Comparison of ENCODE assay signal across 1 cellular context in the genomic region with DNA sequence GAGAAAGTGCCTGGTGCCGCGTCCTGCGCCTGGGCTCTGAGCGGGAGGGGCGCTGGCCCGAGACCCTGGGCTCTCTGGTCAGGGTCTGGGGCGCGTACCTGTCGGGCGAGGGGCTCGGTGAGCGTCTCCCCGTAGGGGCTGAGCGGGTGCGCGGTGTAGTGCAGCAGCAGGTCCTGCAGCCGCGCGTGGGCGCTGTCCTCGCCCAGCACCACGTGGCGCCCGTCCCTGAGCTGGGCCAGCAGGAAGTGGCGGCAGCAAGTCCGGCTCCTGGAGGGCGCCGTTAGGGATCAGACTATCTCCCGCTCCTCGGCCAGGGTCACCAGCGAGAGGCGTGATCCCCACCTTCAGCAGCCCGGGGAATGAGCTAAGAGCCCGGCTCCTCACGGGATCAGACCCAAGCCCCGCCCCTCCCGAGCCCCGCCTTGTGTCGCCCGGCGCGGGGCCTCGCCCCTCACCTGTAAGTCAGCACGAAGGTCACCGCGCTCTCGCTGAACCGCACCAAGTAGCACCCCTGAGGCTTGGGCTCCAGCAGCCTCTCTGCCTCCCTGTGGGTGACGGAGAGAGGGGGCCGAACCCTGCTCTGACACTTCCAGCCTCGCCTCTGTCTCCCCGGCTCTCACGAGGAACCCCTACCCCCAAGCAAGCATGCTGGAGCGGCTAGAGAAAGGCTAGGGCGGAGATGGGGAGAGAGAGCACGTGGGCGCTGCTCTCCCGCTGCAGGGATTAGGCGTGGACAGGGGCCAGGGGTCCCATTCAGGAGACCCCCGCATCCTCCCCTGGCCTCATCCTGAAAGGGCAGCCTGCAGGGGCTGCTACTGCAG.
TF ChIP-seq lines count a peak whose summit lies in the region.

No MANE protein-coding gene starts in this region.

TF ChIP-seq in K562, 482 proteins besides CTCF, POLR2A, EP300 and RAD21 (continued from another document and continues in another):
- TF ChIP-seq, protein P1, sequence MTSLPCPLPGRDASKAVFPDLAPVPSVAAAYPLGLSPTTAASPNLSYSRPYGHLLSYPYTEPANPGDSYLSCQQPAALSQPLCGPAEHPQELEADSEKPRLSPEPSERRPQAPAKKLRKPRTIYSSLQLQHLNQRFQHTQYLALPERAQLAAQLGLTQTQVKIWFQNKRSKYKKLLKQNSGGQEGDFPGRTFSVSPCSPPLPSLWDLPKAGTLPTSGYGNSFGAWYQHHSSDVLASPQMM (CRISPR knock-in tag; IDR thresholded peaks at IDR 0.05) = no peak
- TF ChIP-seq, protein P2, sequence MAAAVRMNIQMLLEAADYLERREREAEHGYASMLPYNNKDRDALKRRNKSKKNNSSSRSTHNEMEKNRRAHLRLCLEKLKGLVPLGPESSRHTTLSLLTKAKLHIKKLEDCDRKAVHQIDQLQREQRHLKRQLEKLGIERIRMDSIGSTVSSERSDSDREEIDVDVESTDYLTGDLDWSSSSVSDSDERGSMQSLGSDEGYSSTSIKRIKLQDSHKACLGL (CRISPR knock-in tag; IDR thresholded peaks at IDR 0.05; ENCODE audit: borderline replicate concordance, poor library complexity, severe bottlenecking) = peak; percentile 90
- TF ChIP-seq HDAC8 (tag; IDR thresholded peaks at IDR 0.05) (peak; percentile 69; the same call in 1 of the 2 replicates), RBM22 (IDR thresholded peaks at IDR 0.05; ENCODE audit: low read depth, low read length, poor library complexity, severe bottlenecking) (peak; percentile 64), CBFA2T3 (IDR thresholded peaks at IDR 0.05) (peak; percentile 21; the same call in 1 of the 2 replicates), JUND (IDR thresholded peaks at IDR 0.05; ENCODE audit: borderline replicate concordance, low read depth, low read length) (peak; percentile 41), JUND (tag; IDR thresholded peaks at IDR 0.05; ENCODE audit: borderline replicate concordance, low read depth, low read length) (no peak; the same call in 2 of the 3 replicates), SMARCC2 (IDR thresholded peaks at IDR 0.05; ENCODE audit: low read depth) (no peak), MCM7 (IDR thresholded peaks at IDR 0.05) (no peak), NONO (IDR thresholded peaks at IDR 0.05; ENCODE audit: low read depth in 2 of 2, low read length in 1 of 2) (no peak; a peak in 1 of 4 replicates), ZSCAN29 (IDR thresholded peaks at IDR 0.05) (no peak), ASH1L (IDR thresholded peaks at IDR 0.05; ENCODE audit: borderline replicate concordance, low read depth, partially characterized antibody) (no peak), PTRF (tag; IDR thresholded peaks at IDR 0.05) (no peak), NFE2 (IDR thresholded peaks at IDR 0.05; ENCODE audit: low read depth) (no peak), SUPT5H (IDR thresholded peaks at IDR 0.05) (peak; percentile 62), KDM1A (IDR thresholded peaks at IDR 0.05) (no peak), THRAP3 (IDR thresholded peaks at IDR 0.05; ENCODE audit: borderline replicate concordance) (no peak), CBX5 (IDR thresholded peaks at IDR 0.05; ENCODE audit: borderline replicate concordance, low read depth) (no peak), IRF2 (CRISPR knock-in tag; IDR thresholded peaks at IDR 0.05) (no peak), PHB (CRISPR knock-in tag; IDR thresholded peaks at IDR 0.05) (no peak), HLTF (IDR thresholded peaks at IDR 0.05) (no peak; the same call in 1 of the 2 replicates), NRF1 (conservative IDR thresholded peaks at IDR 0.05 in 1 of 2, IDR thresholded peaks at IDR 0.05 in 1 of 2) (peak; percentile 47 to 67), ZBTB7A (IDR thresholded peaks at IDR 0.05; ENCODE audit: borderline replicate concordance, control insufficient read depth, low read depth, low read length) (peak; percentile 73), SMAD3 (CRISPR knock-in tag; conservative IDR thresholded peaks at IDR 0.05) (peak; percentile 40; the same call in 1 of the 2 replicates), ESRRB (CRISPR knock-in tag; IDR thresholded peaks at IDR 0.05; ENCODE audit: borderline replicate concordance) (no peak), POLR3G (IDR thresholded peaks at IDR 0.05; ENCODE audit: extremely low read depth, insufficient read length, insufficient replicate concordance) (no peak), PPARD (CRISPR knock-in tag; IDR thresholded peaks at IDR 0.05) (no peak), KAT8 (IDR thresholded peaks at IDR 0.05; ENCODE audit: low read depth) (no peak), ADNP (tag; IDR thresholded peaks at IDR 0.05) (no peak), SMAD1 (IDR thresholded peaks at IDR 0.05; ENCODE audit: low read depth, low read length, partially characterized antibody) (peak; percentile 27), SRSF3 (IDR thresholded peaks at IDR 0.05; ENCODE audit: insufficient read depth, low read length) (no peak), SIX5 (IDR thresholded peaks at IDR 0.05; ENCODE audit: borderline replicate concordance in 1 of 2, insufficient read depth in 1 of 2, low read depth in 1 of 2, low read length in 2 of 2) (0 out of 4 replicates have a peak, but pooled peaks of 1 of the 2 experiments have one; percentile 16), HNRNPLL (IDR thresholded peaks at IDR 0.05; ENCODE audit: low read depth, low read length, poor library complexity, severe bottlenecking) (no peak)
- TF ChIP-seq, protein P3, sequence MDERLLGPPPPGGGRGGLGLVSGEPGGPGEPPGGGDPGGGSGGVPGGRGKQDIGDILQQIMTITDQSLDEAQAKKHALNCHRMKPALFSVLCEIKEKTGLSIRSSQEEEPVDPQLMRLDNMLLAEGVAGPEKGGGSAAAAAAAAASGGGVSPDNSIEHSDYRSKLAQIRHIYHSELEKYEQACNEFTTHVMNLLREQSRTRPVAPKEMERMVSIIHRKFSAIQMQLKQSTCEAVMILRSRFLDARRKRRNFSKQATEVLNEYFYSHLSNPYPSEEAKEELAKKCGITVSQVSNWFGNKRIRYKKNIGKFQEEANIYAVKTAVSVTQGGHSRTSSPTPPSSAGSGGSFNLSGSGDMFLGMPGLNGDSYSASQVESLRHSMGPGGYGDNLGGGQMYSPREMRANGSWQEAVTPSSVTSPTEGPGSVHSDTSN (CRISPR knock-in tag; IDR thresholded peaks at IDR 0.05; ENCODE audit: low read depth) = 0 out of 2 replicates have a peak, but pooled peaks have one; percentile 29
- TF ChIP-seq, protein P3 (tag; conservative IDR thresholded peaks at IDR 0.05; ENCODE audit: low read depth) = no peak
- TF ChIP-seq, protein P4, sequence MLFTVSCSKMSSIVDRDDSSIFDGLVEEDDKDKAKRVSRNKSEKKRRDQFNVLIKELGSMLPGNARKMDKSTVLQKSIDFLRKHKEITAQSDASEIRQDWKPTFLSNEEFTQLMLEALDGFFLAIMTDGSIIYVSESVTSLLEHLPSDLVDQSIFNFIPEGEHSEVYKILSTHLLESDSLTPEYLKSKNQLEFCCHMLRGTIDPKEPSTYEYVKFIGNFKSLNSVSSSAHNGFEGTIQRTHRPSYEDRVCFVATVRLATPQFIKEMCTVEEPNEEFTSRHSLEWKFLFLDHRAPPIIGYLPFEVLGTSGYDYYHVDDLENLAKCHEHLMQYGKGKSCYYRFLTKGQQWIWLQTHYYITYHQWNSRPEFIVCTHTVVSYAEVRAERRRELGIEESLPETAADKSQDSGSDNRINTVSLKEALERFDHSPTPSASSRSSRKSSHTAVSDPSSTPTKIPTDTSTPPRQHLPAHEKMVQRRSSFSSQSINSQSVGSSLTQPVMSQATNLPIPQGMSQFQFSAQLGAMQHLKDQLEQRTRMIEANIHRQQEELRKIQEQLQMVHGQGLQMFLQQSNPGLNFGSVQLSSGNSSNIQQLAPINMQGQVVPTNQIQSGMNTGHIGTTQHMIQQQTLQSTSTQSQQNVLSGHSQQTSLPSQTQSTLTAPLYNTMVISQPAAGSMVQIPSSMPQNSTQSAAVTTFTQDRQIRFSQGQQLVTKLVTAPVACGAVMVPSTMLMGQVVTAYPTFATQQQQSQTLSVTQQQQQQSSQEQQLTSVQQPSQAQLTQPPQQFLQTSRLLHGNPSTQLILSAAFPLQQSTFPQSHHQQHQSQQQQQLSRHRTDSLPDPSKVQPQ (CRISPR knock-in tag; IDR thresholded peaks at IDR 0.05; ENCODE audit: borderline replicate concordance) = 0 out of 2 replicates have a peak, but pooled peaks have one; percentile 7
- TF ChIP-seq, protein P5, sequence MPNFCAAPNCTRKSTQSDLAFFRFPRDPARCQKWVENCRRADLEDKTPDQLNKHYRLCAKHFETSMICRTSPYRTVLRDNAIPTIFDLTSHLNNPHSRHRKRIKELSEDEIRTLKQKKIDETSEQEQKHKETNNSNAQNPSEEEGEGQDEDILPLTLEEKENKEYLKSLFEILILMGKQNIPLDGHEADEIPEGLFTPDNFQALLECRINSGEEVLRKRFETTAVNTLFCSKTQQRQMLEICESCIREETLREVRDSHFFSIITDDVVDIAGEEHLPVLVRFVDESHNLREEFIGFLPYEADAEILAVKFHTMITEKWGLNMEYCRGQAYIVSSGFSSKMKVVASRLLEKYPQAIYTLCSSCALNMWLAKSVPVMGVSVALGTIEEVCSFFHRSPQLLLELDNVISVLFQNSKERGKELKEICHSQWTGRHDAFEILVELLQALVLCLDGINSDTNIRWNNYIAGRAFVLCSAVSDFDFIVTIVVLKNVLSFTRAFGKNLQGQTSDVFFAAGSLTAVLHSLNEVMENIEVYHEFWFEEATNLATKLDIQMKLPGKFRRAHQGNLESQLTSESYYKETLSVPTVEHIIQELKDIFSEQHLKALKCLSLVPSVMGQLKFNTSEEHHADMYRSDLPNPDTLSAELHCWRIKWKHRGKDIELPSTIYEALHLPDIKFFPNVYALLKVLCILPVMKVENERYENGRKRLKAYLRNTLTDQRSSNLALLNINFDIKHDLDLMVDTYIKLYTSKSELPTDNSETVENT (CRISPR knock-in tag; IDR thresholded peaks at IDR 0.05) = 0 out of 2 replicates have a peak, but pooled peaks have one; percentile 12
- TF ChIP-seq, protein P6, sequence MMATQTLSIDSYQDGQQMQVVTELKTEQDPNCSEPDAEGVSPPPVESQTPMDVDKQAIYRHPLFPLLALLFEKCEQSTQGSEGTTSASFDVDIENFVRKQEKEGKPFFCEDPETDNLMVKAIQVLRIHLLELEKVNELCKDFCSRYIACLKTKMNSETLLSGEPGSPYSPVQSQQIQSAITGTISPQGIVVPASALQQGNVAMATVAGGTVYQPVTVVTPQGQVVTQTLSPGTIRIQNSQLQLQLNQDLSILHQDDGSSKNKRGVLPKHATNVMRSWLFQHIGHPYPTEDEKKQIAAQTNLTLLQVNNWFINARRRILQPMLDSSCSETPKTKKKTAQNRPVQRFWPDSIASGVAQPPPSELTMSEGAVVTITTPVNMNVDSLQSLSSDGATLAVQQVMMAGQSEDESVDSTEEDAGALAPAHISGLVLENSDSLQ (IDR thresholded peaks at IDR 0.05) = no peak
- TF ChIP-seq, protein P7, sequence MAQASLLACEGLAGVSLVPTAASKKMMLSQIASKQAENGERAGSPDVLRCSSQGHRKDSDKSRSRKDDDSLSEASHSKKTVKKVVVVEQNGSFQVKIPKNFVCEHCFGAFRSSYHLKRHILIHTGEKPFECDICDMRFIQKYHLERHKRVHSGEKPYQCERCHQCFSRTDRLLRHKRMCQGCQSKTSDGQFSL (CRISPR knock-in tag; IDR thresholded peaks at IDR 0.05) = no peak
- TF ChIP-seq, protein P7 (tag; IDR thresholded peaks at IDR 0.05) = no peak
- TF ChIP-seq, protein P8, sequence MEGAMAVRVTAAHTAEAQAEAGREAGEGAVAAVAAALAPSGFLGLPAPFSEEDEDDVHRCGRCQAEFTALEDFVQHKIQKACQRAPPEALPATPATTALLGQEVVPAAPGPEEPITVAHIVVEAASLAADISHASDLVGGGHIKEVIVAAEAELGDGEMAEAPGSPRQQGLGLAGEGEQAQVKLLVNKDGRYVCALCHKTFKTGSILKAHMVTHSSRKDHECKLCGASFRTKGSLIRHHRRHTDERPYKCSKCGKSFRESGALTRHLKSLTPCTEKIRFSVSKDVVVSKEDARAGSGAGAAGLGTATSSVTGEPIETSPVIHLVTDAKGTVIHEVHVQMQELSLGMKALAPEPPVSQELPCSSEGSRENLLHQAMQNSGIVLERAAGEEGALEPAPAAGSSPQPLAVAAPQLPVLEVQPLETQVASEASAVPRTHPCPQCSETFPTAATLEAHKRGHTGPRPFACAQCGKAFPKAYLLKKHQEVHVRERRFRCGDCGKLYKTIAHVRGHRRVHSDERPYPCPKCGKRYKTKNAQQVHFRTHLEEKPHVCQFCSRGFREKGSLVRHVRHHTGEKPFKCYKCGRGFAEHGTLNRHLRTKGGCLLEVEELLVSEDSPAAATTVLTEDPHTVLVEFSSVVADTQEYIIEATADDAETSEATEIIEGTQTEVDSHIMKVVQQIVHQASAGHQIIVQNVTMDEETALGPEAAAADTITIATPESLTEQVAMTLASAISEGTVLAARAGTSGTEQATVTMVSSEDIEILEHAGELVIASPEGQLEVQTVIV (CRISPR knock-in tag; IDR thresholded peaks at IDR 0.05; ENCODE audit: borderline replicate concordance) = no peak
- TF ChIP-seq, protein P9, sequence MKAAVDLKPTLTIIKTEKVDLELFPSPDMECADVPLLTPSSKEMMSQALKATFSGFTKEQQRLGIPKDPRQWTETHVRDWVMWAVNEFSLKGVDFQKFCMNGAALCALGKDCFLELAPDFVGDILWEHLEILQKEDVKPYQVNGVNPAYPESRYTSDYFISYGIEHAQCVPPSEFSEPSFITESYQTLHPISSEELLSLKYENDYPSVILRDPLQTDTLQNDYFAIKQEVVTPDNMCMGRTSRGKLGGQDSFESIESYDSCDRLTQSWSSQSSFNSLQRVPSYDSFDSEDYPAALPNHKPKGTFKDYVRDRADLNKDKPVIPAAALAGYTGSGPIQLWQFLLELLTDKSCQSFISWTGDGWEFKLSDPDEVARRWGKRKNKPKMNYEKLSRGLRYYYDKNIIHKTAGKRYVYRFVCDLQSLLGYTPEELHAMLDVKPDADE (conservative IDR thresholded peaks at IDR 0.05; ENCODE audit: control insufficient read depth, low read depth, low read length) = peak; percentile 79
- TF ChIP-seq, protein P10, sequence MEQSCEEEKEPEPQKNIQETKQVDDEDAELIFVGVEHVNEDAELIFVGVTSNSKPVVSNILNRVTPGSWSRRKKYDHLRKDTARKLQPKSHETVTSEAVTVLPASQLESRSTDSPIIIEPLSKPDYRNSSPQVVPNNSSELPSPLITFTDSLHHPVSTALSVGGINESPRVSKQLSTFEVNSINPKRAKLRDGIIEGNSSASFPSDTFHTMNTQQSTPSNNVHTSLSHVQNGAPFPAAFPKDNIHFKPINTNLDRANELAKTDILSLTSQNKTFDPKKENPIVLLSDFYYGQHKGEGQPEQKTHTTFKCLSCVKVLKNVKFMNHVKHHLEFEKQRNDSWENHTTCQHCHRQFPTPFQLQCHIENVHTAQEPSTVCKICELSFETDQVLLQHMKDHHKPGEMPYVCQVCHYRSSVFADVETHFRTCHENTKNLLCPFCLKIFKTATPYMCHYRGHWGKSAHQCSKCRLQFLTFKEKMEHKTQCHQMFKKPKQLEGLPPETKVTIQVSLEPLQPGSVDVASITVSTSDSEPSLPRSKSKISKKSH (CRISPR knock-in tag; IDR thresholded peaks at IDR 0.05) = no peak
